ENCODE assay signal across 1 cellular context in the genomic region with DNA sequence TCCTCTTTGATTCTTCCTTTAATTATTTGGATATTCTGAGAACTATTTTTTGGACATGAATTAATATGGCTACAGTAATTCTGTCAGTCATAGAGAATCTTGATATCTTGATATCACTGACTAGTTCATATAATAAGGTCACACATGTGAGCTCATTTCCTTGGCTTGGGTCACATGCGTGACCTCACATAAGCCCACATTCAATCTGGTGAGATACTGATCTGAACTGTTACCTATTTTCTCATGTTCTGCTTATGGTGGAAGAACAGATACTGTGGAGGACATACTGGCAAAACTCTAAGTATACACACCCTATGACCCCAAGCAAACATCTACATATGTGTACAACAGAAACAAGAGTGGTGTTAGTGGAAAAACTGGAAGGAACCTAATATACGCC.
TF ChIP-seq lines count a peak whose summit lies in the region.

No MANE protein-coding gene starts in this region.

TF ChIP-seq in A549, 52 proteins besides CTCF, POLR2A, EP300 and RAD21 (continued from another document):
- TF ChIP-seq, protein P1, sequence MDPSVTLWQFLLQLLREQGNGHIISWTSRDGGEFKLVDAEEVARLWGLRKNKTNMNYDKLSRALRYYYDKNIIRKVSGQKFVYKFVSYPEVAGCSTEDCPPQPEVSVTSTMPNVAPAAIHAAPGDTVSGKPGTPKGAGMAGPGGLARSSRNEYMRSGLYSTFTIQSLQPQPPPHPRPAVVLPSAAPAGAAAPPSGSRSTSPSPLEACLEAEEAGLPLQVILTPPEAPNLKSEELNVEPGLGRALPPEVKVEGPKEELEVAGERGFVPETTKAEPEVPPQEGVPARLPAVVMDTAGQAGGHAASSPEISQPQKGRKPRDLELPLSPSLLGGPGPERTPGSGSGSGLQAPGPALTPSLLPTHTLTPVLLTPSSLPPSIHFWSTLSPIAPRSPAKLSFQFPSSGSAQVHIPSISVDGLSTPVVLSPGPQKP (IDR thresholded peaks at IDR 0.05; ENCODE audit: low read depth, low read length): no peak
TF ChIP-seq in A549: peak in this region for 0.
